Comparison of ENCODE assay signal across 25 cellular contexts in genomic region chr11:22479133-22479690, GRCh38.
"Had no signal": no experiment of that assay in that cellular context is flagged by ENCODE, and none has a peak within 500 bp of the region (broad histone marks: within the 10 kb centered on the region; RNA-seq: fewer than 3 reads in every experiment).

No MANE protein-coding gene starts in this region.

- H3K4me3 Mint-ChIP-seq: activated CD4-positive, alpha-beta T cell treated with anti-CD3 and anti-CD28 coated beads, Interleukin-2, amount 10 ng/mL, durations not matched to agents 24 days and 14 days; activated CD8-positive, alpha-beta T cell treated with anti-CD3 and anti-CD28 coated beads for 36 hours; activated T-helper 17 cell treated with anti-CD3 and anti-CD28 coated beads, Interleukin-2, amount 50 U/mL, for 72 hours; effector memory CD8-positive, alpha-beta T cell; immature natural killer cell; naive thymus-derived CD8-positive, alpha-beta T cell; stimulated activated naive CD8-positive, alpha-beta T cell treated with anti-CD3 and anti-CD28 coated beads, Interleukin-15, amount 100 ng/mL, for 72 hours; T-helper 1 cell treated with Interleukin-12 subunit alpha and Interleukin-12 subunit beta and Interleukin-4 antibody, amounts not matched to agents 30 μg/mL and 1 μg/mL, for 36 hours had no signal

- H3K27ac ChIP-seq: epithelial cell of prostate, gastroesophageal sphincter, heart right ventricle, psoas muscle, suprapubic skin, transverse colon, uterus had no signal

- H3K4me1 Mint-ChIP-seq: activated CD4-positive, alpha-beta T cell treated with anti-CD3 and anti-CD28 coated beads, Interleukin-2, amount 10 ng/mL, durations not matched to agents 24 days and 14 days; activated T-helper 17 cell treated with anti-CD3 and anti-CD28 coated beads, Interleukin-2, amount 50 U/mL, for 72 hours; immature natural killer cell; naive thymus-derived CD8-positive, alpha-beta T cell; stimulated activated naive CD8-positive, alpha-beta T cell treated with anti-CD3 and anti-CD28 coated beads, Interleukin-15, amount 100 ng/mL, for 72 hours had no signal

- H3K9me3 ChIP-seq: gastroesophageal sphincter, heart right ventricle, psoas muscle, suprapubic skin, transverse colon, uterus had no signal

- H3K4me3 ChIP-seq: gastroesophageal sphincter, heart right ventricle, psoas muscle, suprapubic skin, transverse colon, uterus had no signal

- H3K27ac Mint-ChIP-seq: activated CD4-positive, alpha-beta T cell treated with anti-CD3 and anti-CD28 coated beads, Interleukin-2, amount 10 ng/mL, durations not matched to agents 24 days and 14 days; activated CD8-positive, alpha-beta T cell treated with anti-CD3 and anti-CD28 coated beads for 36 hours; activated T-helper 17 cell treated with anti-CD3 and anti-CD28 coated beads, Interleukin-2, amount 50 U/mL, for 72 hours; effector memory CD8-positive, alpha-beta T cell; immature natural killer cell; naive thymus-derived CD8-positive, alpha-beta T cell; stimulated activated naive CD8-positive, alpha-beta T cell treated with anti-CD3 and anti-CD28 coated beads, Interleukin-15, amount 100 ng/mL, for 72 hours; T-helper 1 cell treated with Interleukin-12 subunit alpha and Interleukin-12 subunit beta and Interleukin-4 antibody, amounts not matched to agents 30 μg/mL and 1 μg/mL, for 36 hours had no signal

- H3K27me3 Mint-ChIP-seq: activated CD4-positive, alpha-beta T cell treated with anti-CD3 and anti-CD28 coated beads, Interleukin-2, amount 10 ng/mL, durations not matched to agents 24 days and 14 days; effector memory CD8-positive, alpha-beta T cell had no signal

- H3K36me3 ChIP-seq: gastroesophageal sphincter, heart right ventricle, suprapubic skin, transverse colon, uterus had no signal

- DNase-seq: activated CD4-positive, alpha-beta T cell treated with anti-CD3 and anti-CD28 coated beads, Interleukin-2, amount 10 ng/mL, durations not matched to agents 24 days and 14 days; activated CD8-positive, alpha-beta T cell treated with anti-CD3 and anti-CD28 coated beads for 36 hours; activated naive CD4-positive, alpha-beta T cell treated with Interleukin-2 at 50 U/mL for 16 hours; activated T-cell treated with anti-CD3 and anti-CD28 coated beads, Interleukin-2, amount 50 U/mL, for 1 hour; anterior cingulate cortex; cerebellar nuclear complex; dermis blood vessel endothelial cell; effector memory CD8-positive, alpha-beta T cell; heart right ventricle; immature natural killer cell; mesenchymal stem cell; naive thymus-derived CD8-positive, alpha-beta T cell; psoas muscle; right cardiac atrium; small intestine; stimulated activated CD4-positive, alpha-beta T cell treated with anti-CD3 and anti-CD28 coated beads, Interleukin-15, amount 100 ng/mL, for 24 hours; stimulated activated CD4-positive, alpha-beta T cell treated with anti-CD3 and anti-CD28 coated beads, Interleukin-2, amount 100 ng/mL, for 48 hours; stimulated activated naive CD8-positive, alpha-beta T cell treated with anti-CD3 and anti-CD28 coated beads, Interleukin-15, amount 100 ng/mL, for 72 hours; transverse colon; uterus had no signal

- H3K9me3 Mint-ChIP-seq: activated CD4-positive, alpha-beta T cell treated with anti-CD3 and anti-CD28 coated beads, Interleukin-2, amount 10 ng/mL, durations not matched to agents 24 days and 14 days; activated CD8-positive, alpha-beta T cell treated with anti-CD3 and anti-CD28 coated beads for 36 hours; activated T-helper 17 cell treated with anti-CD3 and anti-CD28 coated beads, Interleukin-2, amount 50 U/mL, for 72 hours; naive thymus-derived CD8-positive, alpha-beta T cell; stimulated activated naive CD8-positive, alpha-beta T cell treated with anti-CD3 and anti-CD28 coated beads, Interleukin-15, amount 100 ng/mL, for 72 hours; T-helper 1 cell treated with Interleukin-12 subunit alpha and Interleukin-12 subunit beta and Interleukin-4 antibody, amounts not matched to agents 30 μg/mL and 1 μg/mL, for 36 hours had no signal

- H3K27me3 ChIP-seq: gastroesophageal sphincter, heart right ventricle, suprapubic skin, transverse colon, uterus had no signal

- H3K4me1 ChIP-seq: gastroesophageal sphincter, heart right ventricle, psoas muscle, suprapubic skin, transverse colon, uterus had no signal

- H3K36me3 Mint-ChIP-seq: immature natural killer cell; naive thymus-derived CD8-positive, alpha-beta T cell had no signal
